In genomic region chr6:106643061-106643460, GRCh38 we compare ENCODE assay signal across 21 cellular contexts. TPM values are rescaled to one million over a fixed set of nuclear protein-coding genes. Genes with fewer than 3 reads are reported as not detected.
A peak's percentile ranks its signal among the peaks of the same experiment; 100 is the strongest.
DNase-seq lines count a peak whose midpoint lies in the region; ATAC-seq and TF ChIP-seq lines count a peak whose summit lies in the region.
"Had no signal": no experiment of that assay in that cellular context is flagged by ENCODE, and none has a peak within 500 bp of the region (broad histone marks: within the 10 kb centered on the region; RNA-seq: fewer than 3 reads in every experiment).

No MANE protein-coding gene starts in this region.

- no peaks in the 10 kb centered on the region for H4K20me1 ChIP-seq in mammary epithelial cell (ENCODE audit: insufficient read depth, low read length)
- H4K20me1 ChIP-seq: BLaER1 had no signal

- 84% methylated on average over 2 of the region's 2 CpGs for WGBS in mammary epithelial cell (ENCODE audit: low coverage, missing lambda C conversion rate)

- no peak overlapping the region for H3K9ac ChIP-seq in mammary epithelial cell (ENCODE audit: insufficient read depth, low read length)
- H3K9ac ChIP-seq: BLaER1, KMS-11 had no signal

- TF ChIP-seq POLR2A in vagina (IDR thresholded peaks at IDR 0.05): no peak

- ATAC-seq in mucosa of descending colon (no peak), Right ventricle myocardium superior (ENCODE audit: poor library complexity) (no peak)

- peaks cover 73% of the 10 kb centered on the region for H3K36me3 Mint-ChIP-seq in MCF 10A (ENCODE audit: insufficient read depth, unreplicated experiment)

- H3K4me2 ChIP-seq in mammary epithelial cell (ENCODE audit: insufficient read depth, low read depth, low read length): no peak overlapping the region
- H3K4me2 ChIP-seq: BLaER1, KMS-11, PC-9 had no signal

- H3K4me1 Mint-ChIP-seq in MCF 10A (ENCODE audit: insufficient read depth, unreplicated experiment): peaks cover 15% of the 10 kb centered on the region

- dilution Hi-C loops in mammary epithelial cell (cut with HindIII; ENCODE audit: low sequenced_read_pairs): no loop called here

- H3K27me3 ChIP-seq in mammary epithelial cell (ENCODE audit: insufficient read depth, low read length) (no peaks in the 10 kb centered on the region), vagina (no peaks in the 10 kb centered on the region)
- H3K27me3 ChIP-seq: BLaER1 had no signal

- H3K27ac Mint-ChIP-seq in MCF 10A (ENCODE audit: low read depth, unreplicated experiment): peak overlapping the region; percentile 95
- H3K27ac Mint-ChIP-seq: CD4-positive, alpha-beta memory T cell had no signal

- H3K9me3 ChIP-seq in mammary epithelial cell (replicated peaks; ENCODE audit: insufficient read depth, low read length) (no peaks in the 10 kb centered on the region), vagina (no peaks in the 10 kb centered on the region), mucosa of descending colon (no peaks in the 10 kb centered on the region)

- POLR2A ChIA-PET in MCF 10A (lab: Yijun Ruan, JAX): interaction anchor here (0.6 to 4.0 kb wide), 4 partner anchors 9 to 104 kb away, joined by 3 to 13 read pairs (median 5); partner anchors contain the start of genes QRSL1 and RTN4IP1

- H3K4me3 Mint-ChIP-seq in MCF 10A (ENCODE audit: unreplicated experiment): peak overlapping the region; percentile 52
- H3K4me3 Mint-ChIP-seq: CD4-positive, alpha-beta memory T cell had no signal

- H3K27ac ChIP-seq in mammary epithelial cell (ENCODE audit: insufficient read depth, low read depth, low read length): no peak overlapping the region
- no peak overlapping the region for H3K27ac ChIP-seq in vagina
- H3K27ac ChIP-seq: BLaER1, KMS-11, PC-9, RWPE1 had no signal

- DNase-seq in MCF 10A (ENCODE audit: unreplicated experiment): peak; percentile 53
- no peak for DNase-seq in mammary epithelial cell
- DNase-seq in amniotic epithelial cell (ENCODE audit: low read depth): peak; percentile 4
- peak; percentile 42 for DNase-seq in fibroblast of peridontal ligament (ENCODE audit: extremely low read depth)
- no peak for DNase-seq in head of caudate nucleus
- no peak for DNase-seq in vagina (ENCODE audit: extremely low spot score in 2 of 2)
- no peak for DNase-seq in mucosa of descending colon
- DNase-seq in Right ventricle myocardium superior: no peak
- DNase-seq: 8988T; Calu3; CD4-positive, alpha-beta memory T cell; H7; NCI-H1417; NCI-H187 treated with DMSO at 0.1 percent for 48 hours; NCI-H2227 treated with DMSO at 0.1 percent for 48 hours; NCI-H510A treated with DMSO at 0.1 percent for 48 hours; NCI-H82; PC-9 had no signal

- no peak for TF ChIP-seq CTCF in MCF 10A (IDR thresholded peaks at IDR 0.05; ENCODE audit: unreplicated experiment)
- TF ChIP-seq CTCF in mammary epithelial cell (conservative IDR thresholded peaks at IDR 0.05 in 1 of 2, IDR thresholded peaks at IDR 0.05 in 1 of 2; ENCODE audit: extremely low read depth in 1 of 2, insufficient read depth in 1 of 2, low read depth in 1 of 2, low read length in 2 of 2): no peak
- no peak for TF ChIP-seq CTCF in vagina (IDR thresholded peaks at IDR 0.05)
- no peak for TF ChIP-seq CTCF in mucosa of descending colon (IDR thresholded peaks at IDR 0.05)

- H3K27me3 Mint-ChIP-seq in MCF 10A (ENCODE audit: insufficient read depth, unreplicated experiment): no peaks in the 10 kb centered on the region
- H3K27me3 Mint-ChIP-seq: CD4-positive, alpha-beta memory T cell had no signal

- BruUV-seq in MCF 10A (replicated peaks; lab: Mats Ljungman, UMichigan) (TSS peak; percentile 40), mammary epithelial cell (replicated peaks; lab: Mats Ljungman, UMichigan) (no TSS peak)

- no peak overlapping the region for H2AFZ ChIP-seq in mammary epithelial cell (ENCODE audit: low read depth, low read length)
- H2AFZ ChIP-seq: PC-9 had no signal

- in situ Hi-C loops in mammary epithelial cell (cut with MboI; ENCODE audit: low sequenced_read_pairs in 2 of 2): no loop called here

- peaks cover 25% of the 10 kb centered on the region for H3K36me3 ChIP-seq in mammary epithelial cell (ENCODE audit: insufficient read depth, low read length)
- peaks cover 0 to 26% of the 10 kb centered on the region in 2 donors for H3K36me3 ChIP-seq in vagina
- no peaks in the 10 kb centered on the region for H3K36me3 ChIP-seq in mucosa of descending colon (ENCODE audit: low read depth)

- intact Hi-C loops in MCF 10A (cut with micrococcal nuclease): no loop called here
- intact Hi-C loops in mammary epithelial cell (cut with micrococcal nuclease): no loop called here
- intact Hi-C loops in head of caudate nucleus (cut with DNase I): no loop called here
- intact Hi-C loops in vagina (cut with DNase I): loop anchor here (10.0 kb wide), 1 partner anchor 1788 kb away; the partner anchor contains the start of gene HACE1
- intact Hi-C loops in mucosa of descending colon (cut with DNase I, micrococcal nuclease): no loop called here
- intact Hi-C loops in Right ventricle myocardium superior (cut with DNase I): no loop called here

- H3K4me3 ChIP-seq in mammary epithelial cell (replicated peaks in 1 of 3; ENCODE audit: insufficient read depth in 1 of 3, low read depth in 2 of 3, low read length in 3 of 3) (no peak overlapping the region), vagina (no peak overlapping the region), mucosa of descending colon (no peak overlapping the region)
- H3K4me3 ChIP-seq: BLaER1, PC-9 had no signal

- H3K4me1 ChIP-seq in mammary epithelial cell (ENCODE audit: insufficient read depth, low read length) (no peaks in the 10 kb centered on the region), vagina (no peaks in the 10 kb centered on the region), mucosa of descending colon (ENCODE audit: low read depth) (no peaks in the 10 kb centered on the region)

- H3K79me2 ChIP-seq in mammary epithelial cell (ENCODE audit: insufficient read depth, low read length): peaks cover 15% of the 10 kb centered on the region

- H3K9me3 Mint-ChIP-seq in MCF 10A (ENCODE audit: unreplicated experiment): no peaks in the 10 kb centered on the region
- H3K9me3 Mint-ChIP-seq: CD4-positive, alpha-beta memory T cell had no signal

- CTCF ChIA-PET in MCF 10A (lab: Yijun Ruan, JAX) (interaction anchor here (0.5 to 0.6 kb wide), 2 partner anchors 45 to 52 kb away, joined by 3 to 4 read pairs; no protein-coding TSS in a partner anchor), mammary epithelial cell (lab: Charles Lee; ENCODE audit: low non-redundant PET) (no interaction called here)

RNA-seq across cellular contexts. Expression of gene QRSL1, which starts 13.7 kb away (rescaled TPM):
- total RNA-seq in MCF 10A (2022) (14.0 and 16.4 TPM in 2 replicates), mammary epithelial cell (10 to 100 TPM; 10.8 to 14.9 TPM), vagina (6.1 TPM), mucosa of descending colon (10 to 100 TPM; 13.1 to 19.4 (median 15.2) TPM), Right ventricle myocardium superior (21.4 TPM)
- 6.7 TPM for polyA plus RNA-seq in mammary epithelial cell
- polyA minus RNA-seq in mammary epithelial cell: 3.4 TPM

RNA-seq across cellular contexts. Expression of gene RTN4IP1, which starts 13.8 kb away (rescaled TPM):
- total RNA-seq in MCF 10A (2022): 6.2 and 6.5 TPM in 2 replicates
- total RNA-seq in mammary epithelial cell: 1 to 10 TPM; 4.3 to 7.4 TPM
- 8.3 TPM for polyA plus RNA-seq in mammary epithelial cell
- polyA minus RNA-seq in mammary epithelial cell: 18.6 TPM
- total RNA-seq in vagina: 2.9 TPM
- total RNA-seq in mucosa of descending colon: 10 to 100 TPM in 1 of 3 donors, 1 to 10 TPM in 2; 8.3 to 12.8 (median 9.8) TPM
- 20.4 TPM for total RNA-seq in Right ventricle myocardium superior

Comparison
In these comparisons a context has a peak if more than half of its experiments do, and no peak if none do; other contexts are left out.
1. DNase-seq: peak in MCF 10A (single experiment), amniotic epithelial cell (single experiment) and fibroblast of peridontal ligament (single experiment); none in mammary epithelial cell (single experiment), head of caudate nucleus (0 of 42), vagina (0 of 2), mucosa of descending colon (0 of 3) and Right ventricle myocardium superior (single experiment).